8 cellular contexts compared by ENCODE assay signal in the genomic region with DNA sequence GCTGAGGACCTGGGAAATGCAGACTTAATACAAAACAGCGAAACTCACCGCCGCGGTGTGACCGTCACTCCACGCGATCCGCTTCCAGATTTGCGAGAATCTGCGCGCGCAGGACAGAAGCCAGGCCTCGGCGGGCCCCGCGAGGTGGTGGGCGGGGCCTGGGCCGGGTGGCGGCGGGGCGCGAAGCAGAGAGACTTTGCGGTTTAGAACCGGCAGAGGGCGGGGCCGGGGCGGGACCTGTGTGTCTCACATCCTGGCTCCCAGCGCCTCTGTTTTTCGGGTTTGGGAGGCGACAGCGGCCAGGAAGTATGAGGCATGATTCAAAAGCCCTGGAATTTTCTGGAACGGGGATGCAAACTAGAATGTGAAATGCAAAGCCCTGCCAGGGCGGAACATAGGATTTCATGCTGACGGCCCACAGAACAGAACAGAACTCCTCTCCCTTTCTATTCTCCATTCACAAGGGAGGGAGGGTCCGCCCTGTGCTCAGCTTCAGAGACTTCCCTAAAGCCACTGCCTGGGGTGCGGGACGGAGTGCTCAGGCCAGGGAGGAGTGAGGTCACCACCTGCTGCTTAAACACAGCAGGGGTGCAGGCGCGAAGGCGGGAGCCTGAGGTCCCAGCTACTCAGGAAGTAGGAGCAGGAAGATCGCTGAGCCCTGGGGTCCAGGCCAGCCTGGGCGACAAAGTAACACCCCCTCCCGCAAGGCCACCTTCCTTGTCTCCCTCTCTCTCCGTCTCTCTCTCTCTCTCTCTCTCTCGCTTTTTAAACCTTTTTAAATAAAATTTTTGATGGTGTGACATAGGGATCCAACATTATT. TPM values are rescaled to one million over a fixed set of nuclear protein-coding genes. Genes with fewer than 3 reads are reported as not detected.
A peak's percentile ranks its signal among the peaks of the same experiment; 100 is the strongest.
DNase-seq lines count a peak whose midpoint lies in the region; ATAC-seq, FAIRE-seq and TF ChIP-seq lines count a peak whose summit lies in the region.

No MANE protein-coding gene starts in this region.

- peaks cover 6% of the 10 kb centered on the region; the same call in 1 of the 2 replicates for H3K36me3 Mint-ChIP-seq in WTC11

- no peaks in the 10 kb centered on the region for H3K36me3 ChIP-seq in bronchial epithelial cell (ENCODE audit: control insufficient read depth, insufficient read depth, low read length)

- DNase-seq in NCI-H2107 (lab: John Stamatoyannopoulos, UW) (peak; percentile 77), WTC11 (ENCODE audit: low spot score) (peak; percentile 95), bronchial epithelial cell (ENCODE audit: low read depth) (peak; percentile 85), iPS-NIHi11 (ENCODE audit: low spot score) (peak; percentile 93), SHP77 (lab: John Stamatoyannopoulos, UW) (no peak)

- CTCF ChIA-PET in WTC11 (lab: Charles Lee), result no interaction called here

- POLR2A ChIA-PET in WTC11 (lab: Charles Lee), result no interaction called here

- TF ChIP-seq POLR2A in GM18505 (IDR thresholded peaks at IDR 0.05; ENCODE audit: borderline replicate concordance, extremely low read depth, insufficient read depth, insufficient read length), result peak; percentile 76

- H3K27me3 Mint-ChIP-seq in WTC11 (ENCODE audit: low read depth), result peaks cover 29% of the 10 kb centered on the region

- peaks cover 7% of the 10 kb centered on the region; the same call in 1 of the 2 replicates for H3K9me3 Mint-ChIP-seq in WTC11

- no peaks in the 10 kb centered on the region for H3K27me3 ChIP-seq in bronchial epithelial cell (ENCODE audit: control insufficient read depth, insufficient read depth, low read length)

- FAIRE-seq in bronchial epithelial cell (lab: Jason Lieb, UNC), result no peak

- H3K4me3 ChIP-seq in bronchial epithelial cell (ENCODE audit: low read depth, low read length) (peak overlapping the region; percentile 71), skin epidermis (peak overlapping the region; percentile 48 to 74 (median 61))

- H3K4me1 Mint-ChIP-seq in WTC11, result peaks cover 19% of the 10 kb centered on the region

- ATAC-seq in GM18505 (IDR thresholded peaks at IDR 0.05; ENCODE audit: unreplicated experiment) (peak; percentile 85), HG02981 (IDR thresholded peaks at IDR 0.05; ENCODE audit: unreplicated experiment) (peak; percentile 80), WTC11 (peak; percentile 96)

- peak overlapping the region; percentile 96 for H3K27ac Mint-ChIP-seq in WTC11

- no peak; the same call in 1 of the 2 replicates for TF ChIP-seq CTCF in WTC11 (IDR thresholded peaks at IDR 0.05)
- no peak for TF ChIP-seq CTCF in bronchial epithelial cell (IDR thresholded peaks at IDR 0.05; ENCODE audit: insufficient read depth, low read length, severe bottlenecking)

- peak overlapping the region in 20 of 21 experiments; percentile 65 to 93 (median 88) for H3K27ac ChIP-seq in skin epidermis

- H3K4me3 Mint-ChIP-seq in WTC11, result peak overlapping the region; percentile 85

TF ChIP-seq in WTC11, 78 proteins besides CTCF, POLR2A, EP300 and RAD21 (continues in another document):
- TF ChIP-seq, protein P1, sequence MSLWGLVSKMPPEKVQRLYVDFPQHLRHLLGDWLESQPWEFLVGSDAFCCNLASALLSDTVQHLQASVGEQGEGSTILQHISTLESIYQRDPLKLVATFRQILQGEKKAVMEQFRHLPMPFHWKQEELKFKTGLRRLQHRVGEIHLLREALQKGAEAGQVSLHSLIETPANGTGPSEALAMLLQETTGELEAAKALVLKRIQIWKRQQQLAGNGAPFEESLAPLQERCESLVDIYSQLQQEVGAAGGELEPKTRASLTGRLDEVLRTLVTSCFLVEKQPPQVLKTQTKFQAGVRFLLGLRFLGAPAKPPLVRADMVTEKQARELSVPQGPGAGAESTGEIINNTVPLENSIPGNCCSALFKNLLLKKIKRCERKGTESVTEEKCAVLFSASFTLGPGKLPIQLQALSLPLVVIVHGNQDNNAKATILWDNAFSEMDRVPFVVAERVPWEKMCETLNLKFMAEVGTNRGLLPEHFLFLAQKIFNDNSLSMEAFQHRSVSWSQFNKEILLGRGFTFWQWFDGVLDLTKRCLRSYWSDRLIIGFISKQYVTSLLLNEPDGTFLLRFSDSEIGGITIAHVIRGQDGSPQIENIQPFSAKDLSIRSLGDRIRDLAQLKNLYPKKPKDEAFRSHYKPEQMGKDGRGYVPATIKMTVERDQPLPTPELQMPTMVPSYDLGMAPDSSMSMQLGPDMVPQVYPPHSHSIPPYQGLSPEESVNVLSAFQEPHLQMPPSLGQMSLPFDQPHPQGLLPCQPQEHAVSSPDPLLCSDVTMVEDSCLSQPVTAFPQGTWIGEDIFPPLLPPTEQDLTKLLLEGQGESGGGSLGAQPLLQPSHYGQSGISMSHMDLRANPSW (CRISPR knock-in tag; conservative IDR thresholded peaks at IDR 0.05; ENCODE audit: low read depth), result no peak
- TF ChIP-seq ZNF317 (CRISPR knock-in tag; IDR thresholded peaks at IDR 0.05; ENCODE audit: borderline replicate concordance, low read depth) (no peak), ZBTB21 (CRISPR knock-in tag; IDR thresholded peaks at IDR 0.05; ENCODE audit: borderline replicate concordance) (no peak), ETV6 (CRISPR knock-in tag; IDR thresholded peaks at IDR 0.05) (peak; percentile 63; the same call in 1 of the 2 replicates), FOXK1 (CRISPR knock-in tag; IDR thresholded peaks at IDR 0.05) (0 out of 2 replicates have a peak, but pooled peaks have one; percentile 34), NFYB (CRISPR knock-in tag; conservative IDR thresholded peaks at IDR 0.05; ENCODE audit: low read depth) (no peak), ZNF232 (CRISPR knock-in tag; IDR thresholded peaks at IDR 0.05) (0 out of 2 replicates have a peak, but pooled peaks have one; percentile 20), IRF2 (CRISPR knock-in tag; IDR thresholded peaks at IDR 0.05; ENCODE audit: borderline replicate concordance, low read depth) (no peak), ZNF396 (CRISPR knock-in tag; IDR thresholded peaks at IDR 0.05; ENCODE audit: borderline replicate concordance) (no peak), ZNF423 (CRISPR knock-in tag; IDR thresholded peaks at IDR 0.05) (peak; percentile 75; the same call in 1 of the 2 replicates)
- TF ChIP-seq, protein P2, sequence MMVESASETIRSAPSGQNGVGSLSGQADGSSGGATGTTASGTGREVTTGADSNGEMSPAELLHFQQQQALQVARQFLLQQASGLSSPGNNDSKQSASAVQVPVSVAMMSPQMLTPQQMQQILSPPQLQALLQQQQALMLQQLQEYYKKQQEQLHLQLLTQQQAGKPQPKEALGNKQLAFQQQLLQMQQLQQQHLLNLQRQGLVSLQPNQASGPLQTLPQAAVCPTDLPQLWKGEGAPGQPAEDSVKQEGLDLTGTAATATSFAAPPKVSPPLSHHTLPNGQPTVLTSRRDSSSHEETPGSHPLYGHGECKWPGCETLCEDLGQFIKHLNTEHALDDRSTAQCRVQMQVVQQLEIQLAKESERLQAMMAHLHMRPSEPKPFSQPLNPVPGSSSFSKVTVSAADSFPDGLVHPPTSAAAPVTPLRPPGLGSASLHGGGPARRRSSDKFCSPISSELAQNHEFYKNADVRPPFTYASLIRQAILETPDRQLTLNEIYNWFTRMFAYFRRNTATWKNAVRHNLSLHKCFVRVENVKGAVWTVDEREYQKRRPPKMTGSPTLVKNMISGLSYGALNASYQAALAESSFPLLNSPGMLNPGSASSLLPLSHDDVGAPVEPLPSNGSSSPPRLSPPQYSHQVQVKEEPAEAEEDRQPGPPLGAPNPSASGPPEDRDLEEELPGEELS (CRISPR knock-in tag; IDR thresholded peaks at IDR 0.05), result peak; percentile 42; the same call in 1 of the 2 replicates
- TF ChIP-seq, protein P3, sequence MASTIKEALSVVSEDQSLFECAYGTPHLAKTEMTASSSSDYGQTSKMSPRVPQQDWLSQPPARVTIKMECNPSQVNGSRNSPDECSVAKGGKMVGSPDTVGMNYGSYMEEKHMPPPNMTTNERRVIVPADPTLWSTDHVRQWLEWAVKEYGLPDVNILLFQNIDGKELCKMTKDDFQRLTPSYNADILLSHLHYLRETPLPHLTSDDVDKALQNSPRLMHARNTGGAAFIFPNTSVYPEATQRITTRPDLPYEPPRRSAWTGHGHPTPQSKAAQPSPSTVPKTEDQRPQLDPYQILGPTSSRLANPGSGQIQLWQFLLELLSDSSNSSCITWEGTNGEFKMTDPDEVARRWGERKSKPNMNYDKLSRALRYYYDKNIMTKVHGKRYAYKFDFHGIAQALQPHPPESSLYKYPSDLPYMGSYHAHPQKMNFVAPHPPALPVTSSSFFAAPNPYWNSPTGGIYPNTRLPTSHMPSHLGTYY (CRISPR knock-in tag; IDR thresholded peaks at IDR 0.05), result no peak
- TF ChIP-seq, protein P4, sequence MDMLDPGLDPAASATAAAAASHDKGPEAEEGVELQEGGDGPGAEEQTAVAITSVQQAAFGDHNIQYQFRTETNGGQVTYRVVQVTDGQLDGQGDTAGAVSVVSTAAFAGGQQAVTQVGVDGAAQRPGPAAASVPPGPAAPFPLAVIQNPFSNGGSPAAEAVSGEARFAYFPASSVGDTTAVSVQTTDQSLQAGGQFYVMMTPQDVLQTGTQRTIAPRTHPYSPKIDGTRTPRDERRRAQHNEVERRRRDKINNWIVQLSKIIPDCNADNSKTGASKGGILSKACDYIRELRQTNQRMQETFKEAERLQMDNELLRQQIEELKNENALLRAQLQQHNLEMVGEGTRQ (CRISPR knock-in tag; IDR thresholded peaks at IDR 0.05), result no peak
- TF ChIP-seq, protein P5, sequence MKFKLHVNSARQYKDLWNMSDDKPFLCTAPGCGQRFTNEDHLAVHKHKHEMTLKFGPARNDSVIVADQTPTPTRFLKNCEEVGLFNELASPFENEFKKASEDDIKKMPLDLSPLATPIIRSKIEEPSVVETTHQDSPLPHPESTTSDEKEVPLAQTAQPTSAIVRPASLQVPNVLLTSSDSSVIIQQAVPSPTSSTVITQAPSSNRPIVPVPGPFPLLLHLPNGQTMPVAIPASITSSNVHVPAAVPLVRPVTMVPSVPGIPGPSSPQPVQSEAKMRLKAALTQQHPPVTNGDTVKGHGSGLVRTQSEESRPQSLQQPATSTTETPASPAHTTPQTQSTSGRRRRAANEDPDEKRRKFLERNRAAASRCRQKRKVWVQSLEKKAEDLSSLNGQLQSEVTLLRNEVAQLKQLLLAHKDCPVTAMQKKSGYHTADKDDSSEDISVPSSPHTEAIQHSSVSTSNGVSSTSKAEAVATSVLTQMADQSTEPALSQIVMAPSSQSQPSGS (CRISPR knock-in tag; IDR thresholded peaks at IDR 0.05; ENCODE audit: borderline replicate concordance, low read depth), result no peak
- TF ChIP-seq, protein P6, sequence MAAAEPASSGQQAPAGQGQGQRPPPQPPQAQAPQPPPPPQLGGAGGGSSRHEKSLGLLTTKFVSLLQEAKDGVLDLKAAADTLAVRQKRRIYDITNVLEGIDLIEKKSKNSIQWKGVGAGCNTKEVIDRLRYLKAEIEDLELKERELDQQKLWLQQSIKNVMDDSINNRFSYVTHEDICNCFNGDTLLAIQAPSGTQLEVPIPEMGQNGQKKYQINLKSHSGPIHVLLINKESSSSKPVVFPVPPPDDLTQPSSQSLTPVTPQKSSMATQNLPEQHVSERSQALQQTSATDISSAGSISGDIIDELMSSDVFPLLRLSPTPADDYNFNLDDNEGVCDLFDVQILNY (CRISPR knock-in tag; IDR thresholded peaks at IDR 0.05), result peak; percentile 69; the same call in 1 of the 2 replicates

RNA-seq across cellular contexts. Expression of a gene that starts 44.2 kb away (rescaled TPM):
- total RNA-seq in WTC11 (2021), result 18.0 to 22.4 TPM (median 19.9 TPM) in 3 replicates
- total RNA-seq in bronchial epithelial cell, result 10.0 TPM in 2 replicates

RNA-seq across cellular contexts. Expression of a gene that starts 52.5 kb away (rescaled TPM):
- 32.5 to 36.4 TPM (median 34.1 TPM) in 3 replicates for total RNA-seq in WTC11 (2021)
- total RNA-seq in bronchial epithelial cell, result 132 and 163 TPM in 2 replicates

Comparison
In these comparisons a context has a peak if more than half of its experiments do, and no peak if none do; other contexts are left out.
1. DNase-seq: peak in NCI-H2107 (single experiment), WTC11 (single experiment), bronchial epithelial cell (single experiment) and iPS-NIHi11 (single experiment); none in SHP77 (0 of 2).
2. Peak in every context shown above with its lines, with median percentiles within 50 percentile points of each other: ATAC-seq.